17 cellular contexts compared by ENCODE assay signal in the genomic region with DNA sequence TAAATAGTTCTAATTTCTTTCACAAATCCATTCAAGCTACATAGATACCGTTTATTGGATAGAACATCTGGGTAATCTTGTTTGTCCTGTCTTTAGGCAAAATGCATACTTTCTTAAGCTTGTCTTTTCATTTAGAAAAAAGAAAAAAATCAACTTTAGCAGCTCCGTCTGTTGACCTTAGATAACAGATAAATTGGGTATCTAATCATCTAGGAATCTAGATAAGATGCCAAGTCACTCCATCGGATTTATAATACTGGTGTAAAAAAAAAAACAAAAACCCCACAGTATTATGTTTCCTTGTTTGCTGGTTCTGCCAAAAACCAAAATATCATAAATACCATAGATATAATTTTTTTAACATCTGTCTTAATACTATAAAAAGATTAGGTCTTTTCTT.
A peak's percentile ranks its signal among the peaks of the same experiment; 100 is the strongest.
DNase-seq lines count a peak whose midpoint lies in the region; TF ChIP-seq lines count a peak whose summit lies in the region.
"Had no signal": no experiment of that assay in that cellular context is flagged by ENCODE, and none has a peak within 500 bp of the region (broad histone marks: within the 10 kb centered on the region; RNA-seq: fewer than 3 reads in every experiment).

No MANE protein-coding gene starts in this region.

- TF ChIP-seq EP300 in stomach (IDR thresholded peaks at IDR 0.05) = no peak

- peaks cover 4 to 25% of the 10 kb centered on the region in 2 donors for H3K4me1 ChIP-seq in ascending aorta
- peaks cover 7 to 47% (median 24%) of the 10 kb centered on the region in 4 donors for H3K4me1 ChIP-seq in stomach

- no peak for TF ChIP-seq CTCF in ascending aorta (IDR thresholded peaks at IDR 0.05)
- no peak for TF ChIP-seq CTCF in stomach (IDR thresholded peaks at IDR 0.05)

- 17 to 28% (median 21%) methylated on average over 3 of the region's 3 CpGs for WGBS in stomach, 5 donors

- TF ChIP-seq POLR2A in stomach (IDR thresholded peaks at IDR 0.05) = no peak

- H3K4me3 ChIP-seq in ascending aorta (no peak overlapping the region), stomach (no peak overlapping the region)
- H3K4me3 ChIP-seq: BLaER1 had no signal

- H3K9me3 ChIP-seq in ascending aorta = no peaks in the 10 kb centered on the region
- no peaks in the 10 kb centered on the region for H3K9me3 ChIP-seq in stomach
- H3K9me3 ChIP-seq: BLaER1 had no signal

- DNase-seq in NCI-H82 treated with DMSO at 0.1 percent for 48 hours (lab: John Stamatoyannopoulos, UW; ENCODE audit: unreplicated experiment) = peak; percentile 86
- DNase-seq in ascending aorta (ENCODE audit: low spot score in 2 of 2) = no peak
- DNase-seq in iris pigment epithelial cell (ENCODE audit: low read depth) = peak; percentile 38
- DNase-seq in stomach = no peak
- no peak for DNase-seq in stimulated activated CD4-positive, alpha-beta T cell treated with anti-CD3 and anti-CD28 coated beads, Interleukin-4, amount 100 ng/mL, for 4 hours
- no peak for DNase-seq in RPMI8226
- no peak for DNase-seq in NCI-H146 (lab: John Stamatoyannopoulos, UW)
- DNase-seq in activated CD4-positive, CD25-positive, alpha-beta regulatory T cell treated with anti-CD3 and anti-CD28 coated beads, Interleukin-2, amount 50 U/mL, for 72 hours = no peak
- DNase-seq: activated CD8-positive, alpha-beta T cell treated with anti-CD3 and anti-CD28 coated beads, Interleukin-2, amount 10 ng/mL, durations not matched to agents 7 days and 5 days; amygdala; hypothalamus; left colon; NCI-H1436; NCI-H345; stimulated activated CD4-positive, alpha-beta T cell treated with anti-CD3 and anti-CD28 coated beads, Interleukin-15, amount 100 ng/mL, for 24 hours had no signal

- intact Hi-C loops in ascending aorta (cut with DNase I) = no loop called here
- intact Hi-C loops in stomach (cut with DNase I; ENCODE audit: low total_unique reads) = no loop called here

- H3K27me3 ChIP-seq in ascending aorta (no peaks in the 10 kb centered on the region), stomach (no peaks in the 10 kb centered on the region)
- H3K27me3 ChIP-seq: BLaER1 had no signal

- H3K36me3 ChIP-seq in ascending aorta = no peaks in the 10 kb centered on the region
- H3K36me3 ChIP-seq in stomach = no peaks in the 10 kb centered on the region

- H3K27ac ChIP-seq in ascending aorta (peak overlapping the region; percentile 73 to 86), stomach (peak overlapping the region in 4 of 5 donors; percentile 6 to 66 (median 28))
- H3K27ac ChIP-seq: BLaER1, KMS-11 had no signal

Comparison
In these comparisons a context has a peak if more than half of its experiments do, and no peak if none do; other contexts are left out.
1. DNase-seq: peak in NCI-H82 treated with DMSO at 0.1 percent for 48 hours (single experiment) and iris pigment epithelial cell (single experiment); none in ascending aorta (0 of 2), stomach (single experiment), stimulated activated CD4-positive, alpha-beta T cell treated with anti-CD3 and anti-CD28 coated beads, Interleukin-4, amount 100 ng/mL, for 4 hours (0 of 2), RPMI8226 (single experiment), NCI-H146 (single experiment) and activated CD4-positive, CD25-positive, alpha-beta regulatory T cell treated with anti-CD3 and anti-CD28 coated beads, Interleukin-2, amount 50 U/mL, for 72 hours (single experiment).